11 cellular contexts compared by ENCODE assay signal in the genomic region with DNA sequence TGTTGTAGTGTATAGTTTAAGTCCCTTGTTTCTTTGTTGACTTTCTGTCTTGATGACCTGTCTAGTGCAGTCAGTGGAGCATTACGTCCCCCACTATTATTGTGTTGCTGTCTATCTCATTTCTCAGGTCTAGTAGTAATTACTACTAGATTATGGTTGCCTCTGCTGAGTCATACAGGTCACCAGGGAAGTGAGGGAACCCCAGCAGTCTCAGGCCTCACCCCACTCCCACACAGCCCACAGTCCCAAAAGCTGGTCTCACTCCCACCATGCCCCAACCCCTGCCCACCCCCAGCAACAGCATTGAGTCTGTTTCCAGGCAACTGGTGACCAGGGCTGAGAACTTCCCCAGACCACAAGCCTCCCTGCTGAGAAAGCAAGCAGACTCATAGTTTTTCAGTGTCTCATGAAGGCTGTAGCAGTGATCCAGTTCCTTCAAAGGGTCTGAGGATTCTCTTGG.
DNase-seq lines count a peak whose midpoint lies in the region; ATAC-seq and TF ChIP-seq lines count a peak whose summit lies in the region.
"Had no signal": no experiment of that assay in that cellular context is flagged by ENCODE, and none has a peak within 500 bp of the region (broad histone marks: within the 10 kb centered on the region; RNA-seq: fewer than 3 reads in every experiment).

No MANE protein-coding gene starts in this region.

- intact Hi-C loops in natural killer cell (cut with micrococcal nuclease): no loop called here
- intact Hi-C loops in activated T-helper 1 cell treated with anti-CD3 and anti-CD28 coated beads, Interleukin-12 subunit alpha, Interleukin-12 subunit beta, Interleukin-2, Interleukin-4 antibody, amounts not matched to agents 30 ng/mL and 10 ng/mL and 1 ng/mL, durations not matched to agents 14 hours and 24 hours and 36 hours (cut with micrococcal nuclease): no loop called here

- no peak overlapping the region for H3K4me3 Mint-ChIP-seq in natural killer cell
- H3K4me3 Mint-ChIP-seq in activated T-helper 1 cell treated with anti-CD3 and anti-CD28 coated beads, Interleukin-12 subunit alpha, Interleukin-12 subunit beta, Interleukin-2, Interleukin-4 antibody, amounts not matched to agents 30 ng/mL and 10 ng/mL and 1 ng/mL, durations not matched to agents 14 hours and 24 hours and 36 hours: no peak overlapping the region
- H3K4me3 Mint-ChIP-seq: brain had no signal

- DNase-seq in NCI-H226 (peak; percentile 90), natural killer cell (no peak), NCI-H1436 treated with DMSO at 0.1 percent for 48 hours (lab: John Stamatoyannopoulos, UW) (no peak), nucleus accumbens (lab: John Stamatoyannopoulos, UW) (no peak), NCI-H526 (lab: John Stamatoyannopoulos, UW) (no peak)
- no peak for DNase-seq in activated T-helper 1 cell treated with anti-CD3 and anti-CD28 coated beads, Interleukin-12 subunit alpha, Interleukin-12 subunit beta, Interleukin-2, Interleukin-4 antibody, amounts not matched to agents 30 ng/mL and 10 ng/mL and 1 ng/mL, durations not matched to agents 14 hours and 24 hours and 36 hours (ENCODE audit: low spot score)
- DNase-seq: activated CD4-positive, alpha-beta T cell treated with anti-CD3 and anti-CD28 coated beads for 4 hours had no signal

- H3K27ac Mint-ChIP-seq in natural killer cell: peak overlapping the region in 1 of 2 donors; percentile 54
- H3K27ac Mint-ChIP-seq in activated T-helper 1 cell treated with anti-CD3 and anti-CD28 coated beads, Interleukin-12 subunit alpha, Interleukin-12 subunit beta, Interleukin-2, Interleukin-4 antibody, amounts not matched to agents 30 ng/mL and 10 ng/mL and 1 ng/mL, durations not matched to agents 14 hours and 24 hours and 36 hours: no peak overlapping the region
- H3K27ac Mint-ChIP-seq: brain had no signal

- H3K27me3 Mint-ChIP-seq in natural killer cell (ENCODE audit: low read depth in 2 of 2): no peaks in the 10 kb centered on the region
- no peaks in the 10 kb centered on the region for H3K27me3 Mint-ChIP-seq in activated T-helper 1 cell treated with anti-CD3 and anti-CD28 coated beads, Interleukin-12 subunit alpha, Interleukin-12 subunit beta, Interleukin-2, Interleukin-4 antibody, amounts not matched to agents 30 ng/mL and 10 ng/mL and 1 ng/mL, durations not matched to agents 14 hours and 24 hours and 36 hours (ENCODE audit: insufficient read depth)

- H3K4me1 Mint-ChIP-seq in natural killer cell: peaks cover 32 to 34% of the 10 kb centered on the region in 2 donors
- no peaks in the 10 kb centered on the region for H3K4me1 Mint-ChIP-seq in activated T-helper 1 cell treated with anti-CD3 and anti-CD28 coated beads, Interleukin-12 subunit alpha, Interleukin-12 subunit beta, Interleukin-2, Interleukin-4 antibody, amounts not matched to agents 30 ng/mL and 10 ng/mL and 1 ng/mL, durations not matched to agents 14 hours and 24 hours and 36 hours (ENCODE audit: low read depth)

- no peak for TF ChIP-seq CTCF in natural killer cell (IDR thresholded peaks at IDR 0.05)

- peaks cover 0 to 4% of the 10 kb centered on the region in 2 donors for H3K9me3 Mint-ChIP-seq in natural killer cell
- H3K9me3 Mint-ChIP-seq in activated T-helper 1 cell treated with anti-CD3 and anti-CD28 coated beads, Interleukin-12 subunit alpha, Interleukin-12 subunit beta, Interleukin-2, Interleukin-4 antibody, amounts not matched to agents 30 ng/mL and 10 ng/mL and 1 ng/mL, durations not matched to agents 14 hours and 24 hours and 36 hours: peaks cover 16% of the 10 kb centered on the region

- peak; percentile 81 for ATAC-seq in GM18868 (IDR thresholded peaks at IDR 0.05; ENCODE audit: unreplicated experiment)
- ATAC-seq in HG02763 (IDR thresholded peaks at IDR 0.05; ENCODE audit: unreplicated experiment): peak; percentile 60
- ATAC-seq in natural killer cell: peak in 2 of 3 donors; percentile 71 to 79
- ATAC-seq: K562 had no signal

- no peaks in the 10 kb centered on the region for H3K36me3 Mint-ChIP-seq in natural killer cell
- no peaks in the 10 kb centered on the region for H3K36me3 Mint-ChIP-seq in activated T-helper 1 cell treated with anti-CD3 and anti-CD28 coated beads, Interleukin-12 subunit alpha, Interleukin-12 subunit beta, Interleukin-2, Interleukin-4 antibody, amounts not matched to agents 30 ng/mL and 10 ng/mL and 1 ng/mL, durations not matched to agents 14 hours and 24 hours and 36 hours (ENCODE audit: low read depth)
